Comparison of ENCODE assay signal across 8 cellular contexts in genomic region chr5:891837-892389, GRCh38. TPM values are rescaled to one million over a fixed set of nuclear protein-coding genes. Genes with fewer than 3 reads are reported as not detected.
DNase-seq lines count a peak whose midpoint lies in the region; ATAC-seq and TF ChIP-seq lines count a peak whose summit lies in the region.

No MANE protein-coding gene starts in this region.

- H3K9me3 Mint-ChIP-seq in osteocyte (ENCODE audit: unreplicated experiment), result no peaks in the 10 kb centered on the region

- ATAC-seq in HG03457 (IDR thresholded peaks at IDR 0.05; ENCODE audit: unreplicated experiment), result peak; percentile 10

- H3K4me3 ChIP-seq in WI38 (ENCODE audit: low read depth, low read length), result peak overlapping the region; percentile 79
- peak overlapping the region; percentile 92 to 93 for H3K4me3 ChIP-seq in foreskin fibroblast (ENCODE audit: low read depth in 1 of 2, low read length in 2 of 2)

- H3K4me3 Mint-ChIP-seq in osteocyte (ENCODE audit: unreplicated experiment), result peak overlapping the region; percentile 89

- DNase-seq in activated CD4-positive, alpha-beta T cell treated with anti-CD3 and anti-CD28 coated beads for 48 hours, result peak; percentile 32
- no peak for DNase-seq in activated CD4-positive, alpha-beta T cell treated with anti-CD3 and anti-CD28 coated beads for 4 hours
- DNase-seq in foreskin fibroblast, result peak; percentile 18 to 56
- DNase-seq in osteocyte (ENCODE audit: extremely low spot score, unreplicated experiment), result no peak
- DNase-seq in MV-4-11 (lab: John Stamatoyannopoulos, UW), result no peak
- DNase-seq in NCI-H1436 treated with DMSO at 0.1 percent for 48 hours (lab: John Stamatoyannopoulos, UW), result no peak

- H3K4me1 Mint-ChIP-seq in osteocyte (ENCODE audit: unreplicated experiment), result peaks cover 33% of the 10 kb centered on the region

- H3K27me3 Mint-ChIP-seq in osteocyte (ENCODE audit: unreplicated experiment), result no peaks in the 10 kb centered on the region

- peak overlapping the region; percentile 89 for H3K27ac Mint-ChIP-seq in osteocyte (ENCODE audit: unreplicated experiment)

- peaks cover 17% of the 10 kb centered on the region for H3K36me3 Mint-ChIP-seq in osteocyte (ENCODE audit: unreplicated experiment)

- TF ChIP-seq CTCF in WI38 (IDR thresholded peaks at IDR 0.05; ENCODE audit: low read depth, low read length) (no peak), foreskin fibroblast (IDR thresholded peaks at IDR 0.05; ENCODE audit: low read depth, low read length) (no peak), osteocyte (IDR thresholded peaks at IDR 0.05) (no peak)

RNA-seq across cellular contexts. Expression of gene BRD9, which starts 0.7 kb away (rescaled TPM):
- total RNA-seq in osteocyte, result 38.2 and 39.4 TPM in 2 replicates

RNA-seq across cellular contexts. Expression of gene TRIP13, which starts 0.8 kb away (rescaled TPM):
- 4.1 and 6.9 TPM in 2 replicates for total RNA-seq in osteocyte

RNA-seq across cellular contexts. Expression of gene ZDHHC11, which starts 41.1 kb away (rescaled TPM):
- total RNA-seq in osteocyte, result 4.4 and 6.3 TPM in 2 replicates

Comparison
In these comparisons a context has a peak if more than half of its experiments do, and no peak if none do; other contexts are left out.
1. DNase-seq: peak in activated CD4-positive, alpha-beta T cell treated with anti-CD3 and anti-CD28 coated beads for 48 hours (single experiment) and foreskin fibroblast (2 of 2); none in activated CD4-positive, alpha-beta T cell treated with anti-CD3 and anti-CD28 coated beads for 4 hours (0 of 2), osteocyte (single experiment), MV-4-11 (single experiment) and NCI-H1436 treated with DMSO at 0.1 percent for 48 hours (single experiment).